In genomic region chr11:64268687-64269379, GRCh38 we compare ENCODE assay signal across 8 cellular contexts. TPM values are rescaled to one million over a fixed set of nuclear protein-coding genes. Genes with fewer than 3 reads are reported as not detected.
A peak's percentile ranks its signal among the peaks of the same experiment; 100 is the strongest.
DNase-seq lines count a peak whose midpoint lies in the region; ATAC-seq and TF ChIP-seq lines count a peak whose summit lies in the region.

No MANE protein-coding gene starts in this region.

- intact Hi-C loops in Caco-2 (cut with micrococcal nuclease; ENCODE audit: unreplicated experiment): no loop called here

- H3K4me3 Mint-ChIP-seq in Caco-2 (ENCODE audit: unreplicated experiment) (peak overlapping the region; percentile 89), T-helper 17 cell (peak overlapping the region; percentile 96), mesothelial cell of epicardium (peak overlapping the region; percentile 96)

- TF ChIP-seq CTCF in Caco-2 (IDR thresholded peaks at IDR 0.05; ENCODE audit: insufficient read depth in 1 of 2, low read depth in 1 of 2, low read length in 1 of 2, severe bottlenecking in 1 of 2, unreplicated experiment in 1 of 2) (peak in 1 of 2 experiments; percentile 2), mesothelial cell of epicardium (IDR thresholded peaks at IDR 0.05; ENCODE audit: unreplicated experiment) (no peak), GM20000 (IDR thresholded peaks at IDR 0.05; ENCODE audit: extremely low read depth, missing control alignments) (no peak)

- H3K4me1 ChIP-seq in Caco-2 (peaks cover 21% of the 10 kb centered on the region), HUES48 (ENCODE audit: control insufficient read depth, insufficient read depth, low read length) (peaks cover 12% of the 10 kb centered on the region)
- H3K4me1 ChIP-seq in effector memory CD4-positive, alpha-beta T cell (ENCODE audit: control insufficient read depth, insufficient read depth, low read length, poor library complexity, severe bottlenecking): peaks cover 12% of the 10 kb centered on the region

- peak overlapping the region; percentile 50 for H3K9ac ChIP-seq in HUES48 (ENCODE audit: low read depth, low read length)

- H3K27ac Mint-ChIP-seq in Caco-2 (ENCODE audit: unreplicated experiment): peak overlapping the region; percentile 95
- peak overlapping the region; percentile 99 for H3K27ac Mint-ChIP-seq in T-helper 17 cell
- peak overlapping the region; percentile 94 for H3K27ac Mint-ChIP-seq in mesothelial cell of epicardium

- H3K27me3 ChIP-seq in Caco-2 (replicated peaks; ENCODE audit: control insufficient read depth, insufficient read depth, low read length): no peaks in the 10 kb centered on the region
- H3K27me3 ChIP-seq in HUES48 (ENCODE audit: control insufficient read depth, insufficient read depth, low read length): no peaks in the 10 kb centered on the region
- H3K27me3 ChIP-seq in effector memory CD4-positive, alpha-beta T cell (replicated peaks; ENCODE audit: control insufficient read depth, insufficient read depth, low read length, poor library complexity, severe bottlenecking): no peaks in the 10 kb centered on the region

- POLR2A ChIA-PET in Caco-2 (lab: Charles Lee): interaction anchor here (0.5 to 3.5 kb wide), 7 partner anchors 16 to 83 kb away, joined by 3 to 22 read pairs (median 9); partner anchors contain the start of genes BAD, ESRRA, FKBP2 and PPP1R14B

- H3K27ac ChIP-seq in HUES48 (ENCODE audit: low read depth, low read length) (peak overlapping the region; percentile 96), substantia nigra (ENCODE audit: low read depth, low read length, poor library complexity, severe bottlenecking) (peak overlapping the region; percentile 92)
- H3K27ac ChIP-seq in effector memory CD4-positive, alpha-beta T cell (ENCODE audit: insufficient read depth, low read length, poor library complexity, severe bottlenecking): peak overlapping the region; percentile 98

- H3K27me3 Mint-ChIP-seq in Caco-2 (ENCODE audit: insufficient read depth, unreplicated experiment): no peaks in the 10 kb centered on the region
- no peaks in the 10 kb centered on the region for H3K27me3 Mint-ChIP-seq in T-helper 17 cell
- H3K27me3 Mint-ChIP-seq in mesothelial cell of epicardium (ENCODE audit: low read depth): no peaks in the 10 kb centered on the region

- H3K4me1 Mint-ChIP-seq in Caco-2 (ENCODE audit: low read depth, unreplicated experiment) (peaks cover 17% of the 10 kb centered on the region), T-helper 17 cell (peaks cover 19% of the 10 kb centered on the region), mesothelial cell of epicardium (peaks cover 24% of the 10 kb centered on the region)

- H3K9me3 ChIP-seq in Caco-2 (no peaks in the 10 kb centered on the region), HUES48 (ENCODE audit: control insufficient read depth, insufficient read depth, low read length) (no peaks in the 10 kb centered on the region), T-helper 17 cell (ENCODE audit: control insufficient read depth, low read length, poor library complexity, severe bottlenecking) (no peaks in the 10 kb centered on the region)
- no peaks in the 10 kb centered on the region for H3K9me3 ChIP-seq in effector memory CD4-positive, alpha-beta T cell (ENCODE audit: control insufficient read depth, low read length)

- CTCF ChIA-PET in Caco-2 (lab: Charles Lee): interaction anchor here (2.0 to 3.8 kb wide), 5 partner anchors 16 to 86 kb away, joined by 12 to 29 read pairs (median 15); partner anchors contain the start of genes BAD, CATSPERZ, GPR137 and PLCB3

- H3K4me3 ChIP-seq in Caco-2 (ENCODE audit: low read depth, low read length) (peak overlapping the region; percentile 85), HUES48 (ENCODE audit: low read depth, low read length) (peak overlapping the region; percentile 94)
- H3K4me3 ChIP-seq in effector memory CD4-positive, alpha-beta T cell (ENCODE audit: insufficient read depth, low read depth, low read length, poor library complexity, severe bottlenecking): peak overlapping the region; percentile 61

- peak; percentile 73 to 85 for DNase-seq in Caco-2
- DNase-seq in T-helper 17 cell: no peak
- DNase-seq in effector memory CD4-positive, alpha-beta T cell: no peak
- no peak for DNase-seq in mesothelial cell of epicardium (ENCODE audit: low spot score in 2 of 2, unreplicated experiment in 2 of 2)
- peak in 16 of 49 donors; percentile 19 to 77 (median 50) for DNase-seq in substantia nigra (lab: John Stamatoyannopoulos, UW)
- no peak for DNase-seq in GM20000 (ENCODE audit: low spot score)

- H3K9me3 Mint-ChIP-seq in Caco-2 (ENCODE audit: unreplicated experiment): no peaks in the 10 kb centered on the region
- no peaks in the 10 kb centered on the region for H3K9me3 Mint-ChIP-seq in mesothelial cell of epicardium

- H3K36me3 ChIP-seq in Caco-2 (ENCODE audit: control insufficient read depth, insufficient read depth, low read length): peaks cover 4% of the 10 kb centered on the region
- peaks cover 35% of the 10 kb centered on the region for H3K36me3 ChIP-seq in HUES48 (ENCODE audit: control insufficient read depth, insufficient read depth, low read length)
- peaks cover 3% of the 10 kb centered on the region for H3K36me3 ChIP-seq in effector memory CD4-positive, alpha-beta T cell (ENCODE audit: control insufficient read depth, insufficient read depth, low read length)

- peak; percentile 6 for ATAC-seq in GM19397 (IDR thresholded peaks at IDR 0.05; ENCODE audit: unreplicated experiment)
- ATAC-seq in T-helper 17 cell: no peak

- BruUV-seq in Caco-2 (replicated peaks; lab: Mats Ljungman, UMichigan): no TSS peak

- H3K36me3 Mint-ChIP-seq in Caco-2 (ENCODE audit: insufficient read depth, unreplicated experiment) (peaks cover 77% of the 10 kb centered on the region), T-helper 17 cell (ENCODE audit: low read depth) (peaks cover 4% of the 10 kb centered on the region), mesothelial cell of epicardium (peaks cover 3% of the 10 kb centered on the region)

RNA-seq across cellular contexts. Expression of gene BAD, which starts 15.6 kb away (rescaled TPM):
- total RNA-seq in Caco-2 (2022) (50.5 and 51.6 TPM in 2 replicates), T-helper 17 cell (10 to 100 TPM; 46.3 to 47.0 TPM), mesothelial cell of epicardium (50.2 to 53.1 TPM (median 52.2 TPM) in 3 replicates)

RNA-seq across cellular contexts. Expression of gene GPR137, which starts 16.8 kb away (rescaled TPM):
- total RNA-seq in Caco-2 (2022) (52.2 and 58.5 TPM in 2 replicates), T-helper 17 cell (10 to 100 TPM; 46.5 to 57.9 TPM), mesothelial cell of epicardium (43.8 to 45.1 TPM (median 44.6 TPM) in 3 replicates)

RNA-seq across cellular contexts. Expression of gene PLCB3, which starts 17.5 kb away (rescaled TPM):
- 37.5 and 40.6 TPM in 2 replicates for total RNA-seq in Caco-2 (2022)
- 1 to 10 TPM; 5.9 TPM for total RNA-seq in T-helper 17 cell
- 34.9 to 35.7 TPM (median 35.7 TPM) in 3 replicates for total RNA-seq in mesothelial cell of epicardium

RNA-seq across cellular contexts. Expression of gene PPP1R14B, which starts 22.1 kb away (rescaled TPM):
- total RNA-seq in Caco-2 (2022): 162 and 185 TPM in 2 replicates
- total RNA-seq in T-helper 17 cell: 10 to 100 TPM; 38.7 to 48.2 TPM
- total RNA-seq in mesothelial cell of epicardium: 119 to 131 TPM (median 124 TPM) in 3 replicates

RNA-seq across cellular contexts. Expression of gene KCNK4, which starts 22.3 kb away (rescaled TPM):
- total RNA-seq in Caco-2 (2022) (not detected in 2 replicates), T-helper 17 cell (under 1 TPM in 1 of 2 donors, not detected in 1; 0.50 TPM), mesothelial cell of epicardium (0.22 to 0.58 TPM (median 0.27 TPM) in 3 replicates)

Comparison
In these comparisons a context has a peak if more than half of its experiments do, and no peak if none do; other contexts are left out.
1. DNase-seq: peak in Caco-2 (2 of 2); none in T-helper 17 cell (0 of 3), effector memory CD4-positive, alpha-beta T cell (0 of 3), mesothelial cell of epicardium (0 of 2) and GM20000 (single experiment).
2. Peak in every context shown above with its lines, with median percentiles within 50 percentile points of each other: H3K4me3 ChIP-seq, H3K27ac Mint-ChIP-seq, H3K4me3 Mint-ChIP-seq and H3K27ac ChIP-seq.